In genomic region chr1:108745980-108746381, GRCh38 we compare ENCODE assay signal across 10 cellular contexts. TPM values are rescaled to one million over a fixed set of nuclear protein-coding genes. Genes with fewer than 3 reads are reported as not detected.
DNase-seq lines count a peak whose midpoint lies in the region; ATAC-seq, FAIRE-seq and TF ChIP-seq lines count a peak whose summit lies in the region.
"Had no signal": no experiment of that assay in that cellular context is flagged by ENCODE, and none has a peak within 500 bp of the region (broad histone marks: within the 10 kb centered on the region; RNA-seq: fewer than 3 reads in every experiment).

No MANE protein-coding gene starts in this region.

- 32% methylated on average over 3 of the region's 3 CpGs for WGBS in GM12878 (ENCODE audit: insufficient coverage, insufficient replicate concordance, low lambda C conversion rate, missing lambda C conversion rate)

- peak overlapping the region; percentile 85 for H2AFZ ChIP-seq in GM12878 (ENCODE audit: control insufficient read depth, low read depth, low read length)

- H4K20me1 ChIP-seq in GM12878 (ENCODE audit: control insufficient read depth, insufficient read depth): no peaks in the 10 kb centered on the region

- DNase-seq in activated T-cell treated with anti-CD3 and anti-CD28 coated beads, Interleukin-2, amount 50 U/mL, for 72 hours: no peak
- DNase-seq in activated T-cell treated with anti-CD3 and anti-CD28 coated beads for 4 hours (no peak), GM12878 (ENCODE audit: low read depth, low spot score) (no peak), mucosa of descending colon (no peak), tibial artery (no peak), D341Med (ENCODE audit: low spot score) (no peak)
- DNase-seq in stimulated activated CD4-positive, alpha-beta T cell treated with anti-CD3 and anti-CD28 coated beads, Interleukin-1b, Interleukin-23, amount 100 ng/mL, for 48 hours: no peak

- POLR2A ChIA-PET in GM12878 (lab: Charles Lee): interaction anchor here (0.6 kb wide), 1 partner anchor 264 kb away, joined by 3 read pairs; no protein-coding TSS in a partner anchor

- no peaks in the 10 kb centered on the region for H3K4me1 ChIP-seq in GM12878 (ENCODE audit: control insufficient read depth, insufficient read depth, low read length)
- no peaks in the 10 kb centered on the region for H3K4me1 ChIP-seq in mucosa of descending colon (ENCODE audit: low read depth)
- H3K4me1 ChIP-seq in tibial artery: peaks cover 0 to 33% (median 13%) of the 10 kb centered on the region in 4 donors

- H3K27ac ChIP-seq in GM12878 (ENCODE audit: control insufficient read depth, insufficient read depth) (no peak overlapping the region), tibial artery (peak overlapping the region; percentile 89 to 96)

- no TSS peak for BruUV-seq in GM12878 (replicated peaks; lab: Mats Ljungman, UMichigan)

- TF ChIP-seq CTCF in GM12878 (IDR thresholded peaks at IDR 0.05 in 2 of 3, conservative IDR thresholded peaks at IDR 0.05 in 1 of 3; ENCODE audit: control insufficient read depth in 2 of 3, extremely low read depth in 1 of 3, insufficient read depth in 1 of 3, low read depth in 3 of 3, low read length in 3 of 3): no peak
- TF ChIP-seq CTCF in mucosa of descending colon (IDR thresholded peaks at IDR 0.05): no peak
- no peak for TF ChIP-seq CTCF in tibial artery (IDR thresholded peaks at IDR 0.05)

- RAD21 ChIA-PET in GM12878 (lab: Charles Lee; ENCODE audit: unreplicated experiment): no interaction called here

- H3K9me3 ChIP-seq in GM12878 (replicated peaks; ENCODE audit: control insufficient read depth, insufficient read depth, low read length) (no peaks in the 10 kb centered on the region), mucosa of descending colon (no peaks in the 10 kb centered on the region), tibial artery (no peaks in the 10 kb centered on the region)

- no peaks in the 10 kb centered on the region for H3K9me3 Mint-ChIP-seq in activated T-cell treated with anti-CD3 and anti-CD28 coated beads, Interleukin-2, amount 50 U/mL, for 72 hours

- H3K4me3 ChIP-seq in GM12878 (no peak overlapping the region), mucosa of descending colon (peak overlapping the region; percentile 52), tibial artery (peak overlapping the region; percentile 68 to 79)

- H3K36me3 ChIP-seq in GM12878 (ENCODE audit: control insufficient read depth in 2 of 2, insufficient read depth in 2 of 2, low read length in 1 of 2) (no peaks in the 10 kb centered on the region), mucosa of descending colon (ENCODE audit: low read depth) (no peaks in the 10 kb centered on the region), tibial artery (no peaks in the 10 kb centered on the region)

- no peaks in the 10 kb centered on the region for H3K27me3 ChIP-seq in GM12878 (replicated peaks in 1 of 2; ENCODE audit: control insufficient read depth in 2 of 2, insufficient read depth in 2 of 2, low read length in 1 of 2)
- H3K27me3 ChIP-seq in tibial artery: no peaks in the 10 kb centered on the region

- ATAC-seq in activated T-cell treated with anti-CD3 and anti-CD28 coated beads, Interleukin-2, amount 50 U/mL, for 72 hours (replicated peaks in 1 of 2): no peak
- ATAC-seq in GM12878 (no peak), mucosa of descending colon (no peak), HG03571 (IDR thresholded peaks at IDR 0.05; ENCODE audit: unreplicated experiment) (no peak)

- no peak overlapping the region for H3K9ac ChIP-seq in GM12878 (ENCODE audit: control insufficient read depth, insufficient read depth, low read length)

- peaks cover 8% of the 10 kb centered on the region for H3K27me3 Mint-ChIP-seq in activated T-cell treated with anti-CD3 and anti-CD28 coated beads, Interleukin-2, amount 50 U/mL, for 72 hours (ENCODE audit: low read depth)

- no peak for TF ChIP-seq POLR2A in GM12878 (IDR thresholded peaks at IDR 0.05; ENCODE audit: low read depth, low read length)

- peaks cover 11% of the 10 kb centered on the region for H3K79me2 ChIP-seq in GM12878 (ENCODE audit: control insufficient read depth, insufficient read depth, low read length)

- TF ChIP-seq RAD21 in GM12878 (IDR thresholded peaks at IDR 0.05; ENCODE audit: insufficient read depth, low read depth, low read length): no peak

- no peak overlapping the region for H3K4me2 ChIP-seq in GM12878 (ENCODE audit: control insufficient read depth, insufficient read depth)

- peaks cover 44% of the 10 kb centered on the region for H3K4me1 Mint-ChIP-seq in activated T-cell treated with anti-CD3 and anti-CD28 coated beads, Interleukin-2, amount 50 U/mL, for 72 hours (ENCODE audit: low read depth)

- FAIRE-seq in GM12878 (lab: Jason Lieb, UNC): no peak

- intact Hi-C loops in GM12878 (cut with micrococcal nuclease; ENCODE audit: unreplicated experiment): loop anchor here (2.0 kb wide), 1 partner anchor 53 kb away; the partner anchor contains the start of gene PRPF38B
- intact Hi-C loops in mucosa of descending colon (cut with DNase I, micrococcal nuclease): no loop called here
- intact Hi-C loops in tibial artery (cut with DNase I; ENCODE audit: low total_unique reads): loop anchor here (2.0 kb wide), 1 partner anchor 53 kb away; the partner anchor contains the start of gene PRPF38B

- H3K4me3 Mint-ChIP-seq in activated T-cell treated with anti-CD3 and anti-CD28 coated beads, Interleukin-2, amount 50 U/mL, for 72 hours: peak overlapping the region; percentile 99 to 100

- TF ChIP-seq EP300 in GM12878 (IDR thresholded peaks at IDR 0.05; ENCODE audit: borderline replicate concordance in 1 of 2, control insufficient read depth in 1 of 2, low read depth in 2 of 2, low read length in 2 of 2): no peak

- H3K27ac Mint-ChIP-seq in activated T-cell treated with anti-CD3 and anti-CD28 coated beads, Interleukin-2, amount 50 U/mL, for 72 hours: peak overlapping the region; percentile 95

- in situ Hi-C loops in GM12878 (cut with MboI): no loop called here

- H3K36me3 Mint-ChIP-seq in activated T-cell treated with anti-CD3 and anti-CD28 coated beads, Interleukin-2, amount 50 U/mL, for 72 hours (ENCODE audit: insufficient read depth in 2 of 2): peaks cover 6 to 9% of the 10 kb centered on the region in 2 donors

- SMC1A ChIA-PET in GM12878 (lab: Charles Lee; ENCODE audit: uncharacterized antibody, unreplicated experiment): interaction anchor here (0.6 kb wide), 1 partner anchor 133 kb away, joined by 3 read pairs; no protein-coding TSS in a partner anchor

- CTCF ChIA-PET in GM12878 (lab: Yijun Ruan, JAX): interaction anchor here (0.8 kb wide), 2 partner anchors 9 to 11 kb away, joined by 3 to 4 read pairs; no protein-coding TSS in a partner anchor

RNA-seq across cellular contexts. Expression of gene STXBP3, which starts 0.5 kb away (rescaled TPM):
- 10 to 100 TPM; 45.0 to 45.5 TPM for total RNA-seq in activated T-cell treated with anti-CD3 and anti-CD28 coated beads, Interleukin-2, amount 50 U/mL, for 72 hours
- total RNA-seq in GM12878 (2013; cell fraction: nucleolus; rRNA removed): 103 and 142 TPM in 2 replicates
- total RNA-seq in GM12878 (2014; rRNA removed) (19.6 and 25.6 TPM in 2 replicates), GM12878 (2014; rRNA removed; fragmentation: Illumina TruSeq; extraction: Trizol) (29.3 and 35.1 TPM in 2 replicates), GM12878 (2021) (20.3 and 26.6 TPM in 2 replicates), mucosa of descending colon (10 to 100 TPM; 50.8 to 71.4 (median 66.1) TPM)
- polyA plus RNA-seq in GM12878 (2011; ENCODE audit: low read depth): 6.8 TPM
- polyA plus RNA-seq in GM12878 (2011; rRNA removed) (28.8 and 49.6 TPM in 2 replicates), GM12878 (2014; fragmentation: Illumina TruSeq; extraction: Trizol) (26.4 and 31.5 TPM in 2 replicates), GM12878 (2014; fragmentation: Nextera tagmentation; extraction: Ambion mirVana) (10 to 100 TPM; 21.7 to 23.6 TPM), GM12878 (2014; rRNA removed) (21.1 and 28.2 TPM in 2 replicates), GM12878 (2016; fragmentation: Nextera tagmentation; extraction: Ambion mirVana) (10 to 100 TPM; 31.7 to 33.2 TPM)
- 6.2 and 6.7 TPM in 2 replicates for polyA plus RNA-seq in GM12878 (2011; cell fraction: cytosol; rRNA removed)
- 15.2 and 18.9 TPM in 2 replicates for polyA plus RNA-seq in GM12878 (2011; cell fraction: nucleus; rRNA removed)
- polyA plus RNA-seq in GM12878 (2012): 14.6 and 16.6 TPM in 2 replicates
- polyA minus RNA-seq in GM12878 (2011; rRNA and poly(A)+ RNA removed): 12.3 and 12.5 TPM in 2 replicates
- 6.9 and 9.0 TPM in 2 replicates for polyA minus RNA-seq in GM12878 (2011; cell fraction: cytosol; rRNA and poly(A)+ RNA removed)
- 13.3 and 29.6 TPM in 2 replicates for polyA minus RNA-seq in GM12878 (2011; cell fraction: nucleus; rRNA and poly(A)+ RNA removed)

RNA-seq across cellular contexts. Expression of gene FNDC7, which starts 33.3 kb away (rescaled TPM):
- under 1 TPM; 0.14 to 0.26 TPM for total RNA-seq in activated T-cell treated with anti-CD3 and anti-CD28 coated beads, Interleukin-2, amount 50 U/mL, for 72 hours
- total RNA-seq in GM12878 (2013; cell fraction: nucleolus; rRNA removed): not detected in 2 replicates
- not detected in 2 replicates for total RNA-seq in GM12878 (2014; rRNA removed)
- total RNA-seq in GM12878 (2014; rRNA removed; fragmentation: Illumina TruSeq; extraction: Trizol): not detected in 2 replicates
- total RNA-seq in GM12878 (2021): not detected in 2 replicates
- not detected for polyA plus RNA-seq in GM12878 (2011; ENCODE audit: low read depth)
- not detected in 2 replicates for polyA plus RNA-seq in GM12878 (2011; rRNA removed)
- not detected in 2 replicates for polyA plus RNA-seq in GM12878 (2011; cell fraction: cytosol; rRNA removed)
- 0.07 and 0.16 TPM in 2 replicates for polyA plus RNA-seq in GM12878 (2011; cell fraction: nucleus; rRNA removed)
- not detected in 2 replicates for polyA plus RNA-seq in GM12878 (2012)
- polyA plus RNA-seq in GM12878 (2014; fragmentation: Illumina TruSeq; extraction: Trizol): 0.08 TPM in 1 of 2 replicates, not detected in the other
- not detected for polyA plus RNA-seq in GM12878 (2014; fragmentation: Nextera tagmentation; extraction: Ambion mirVana)
- polyA plus RNA-seq in GM12878 (2014; rRNA removed): not detected in 2 replicates
- not detected for polyA plus RNA-seq in GM12878 (2016; fragmentation: Nextera tagmentation; extraction: Ambion mirVana)
- not detected in 2 replicates for polyA minus RNA-seq in GM12878 (2011; rRNA and poly(A)+ RNA removed)
- polyA minus RNA-seq in GM12878 (2011; cell fraction: cytosol; rRNA and poly(A)+ RNA removed): not detected in 2 replicates
- polyA minus RNA-seq in GM12878 (2011; cell fraction: nucleus; rRNA and poly(A)+ RNA removed): not detected in 2 replicates
- not detected for total RNA-seq in mucosa of descending colon
- total RNA-seq: dermis microvascular lymphatic vessel endothelial cell had no signal
- polyA plus RNA-seq: BJ had no signal

RNA-seq across cellular contexts. Expression of gene PRPF38B, which starts 53.9 kb away (rescaled TPM):
- 10 to 100 TPM; 86.3 to 87.4 TPM for total RNA-seq in activated T-cell treated with anti-CD3 and anti-CD28 coated beads, Interleukin-2, amount 50 U/mL, for 72 hours
- total RNA-seq in GM12878 (2013; cell fraction: nucleolus; rRNA removed): 114 and 117 TPM in 2 replicates
- total RNA-seq in GM12878 (2014; rRNA removed): 35.6 and 37.8 TPM in 2 replicates
- 47.5 and 49.2 TPM in 2 replicates for total RNA-seq in GM12878 (2014; rRNA removed; fragmentation: Illumina TruSeq; extraction: Trizol)
- 37.2 and 40.7 TPM in 2 replicates for total RNA-seq in GM12878 (2021)
- polyA plus RNA-seq in GM12878 (2011; ENCODE audit: low read depth): 19.0 TPM
- 72.1 and 107 TPM in 2 replicates for polyA plus RNA-seq in GM12878 (2011; rRNA removed)
- 19.6 and 30.4 TPM in 2 replicates for polyA plus RNA-seq in GM12878 (2011; cell fraction: cytosol; rRNA removed)
- polyA plus RNA-seq in GM12878 (2011; cell fraction: nucleus; rRNA removed): 77.6 and 96.4 TPM in 2 replicates
- polyA plus RNA-seq in GM12878 (2012): 39.1 and 43.1 TPM in 2 replicates
- polyA plus RNA-seq in GM12878 (2014; fragmentation: Illumina TruSeq; extraction: Trizol): 79.2 and 107 TPM in 2 replicates
- 10 to 100 TPM; 32.9 to 37.9 TPM for polyA plus RNA-seq in GM12878 (2014; fragmentation: Nextera tagmentation; extraction: Ambion mirVana)
- polyA plus RNA-seq in GM12878 (2014; rRNA removed): 65.8 and 69.0 TPM in 2 replicates
- polyA plus RNA-seq in GM12878 (2016; fragmentation: Nextera tagmentation; extraction: Ambion mirVana): 10 to 100 TPM; 48.1 to 53.8 TPM
- polyA minus RNA-seq in GM12878 (2011; rRNA and poly(A)+ RNA removed): 33.1 and 36.8 TPM in 2 replicates
- 13.5 and 14.0 TPM in 2 replicates for polyA minus RNA-seq in GM12878 (2011; cell fraction: cytosol; rRNA and poly(A)+ RNA removed)
- 73.0 and 120 TPM in 2 replicates for polyA minus RNA-seq in GM12878 (2011; cell fraction: nucleus; rRNA and poly(A)+ RNA removed)
- 10 to 100 TPM; 32.8 to 38.3 (median 38.2) TPM for total RNA-seq in mucosa of descending colon

Comparison
In these comparisons a context has a peak if more than half of its experiments do, and no peak if none do; other contexts are left out.
1. intact Hi-C loops: an anchor here in GM12878 (2.0 kb wide) and tibial artery (2.0 kb wide); none called in mucosa of descending colon.